ENCODE assay signal across 1 cellular context in genomic region chr16:82067042-82067809, GRCh38.
A peak's percentile ranks its signal among the peaks of the same experiment; 100 is the strongest.
TF ChIP-seq lines count a peak whose summit lies in the region.

No MANE protein-coding gene starts in this region.

TF ChIP-seq in HepG2, 621 proteins besides CTCF, POLR2A, EP300 and RAD21 (continued from another document):
- TF ChIP-seq REST (IDR thresholded peaks at IDR 0.05; ENCODE audit: borderline replicate concordance in 1 of 2, low read depth in 1 of 2, low read length in 2 of 2) = peak in 1 of 2 experiments; percentile 55; a peak in 1 of 4 replicates
- no peak for TF ChIP-seq KLF13 (CRISPR knock-in tag; IDR thresholded peaks at IDR 0.05)
- no peak for TF ChIP-seq ZNF678 (CRISPR knock-in tag; IDR thresholded peaks at IDR 0.05)
- TF ChIP-seq ZBTB25 (CRISPR knock-in tag; IDR thresholded peaks at IDR 0.05) = no peak
- 0 out of 2 replicates have a peak, but pooled peaks have one; percentile 19 for TF ChIP-seq SOX5 (CRISPR knock-in tag; IDR thresholded peaks at IDR 0.05; ENCODE audit: borderline replicate concordance)
- TF ChIP-seq LCORL (IDR thresholded peaks at IDR 0.05) = no peak
- peak; percentile 49; the same call in 1 of the 2 replicates for TF ChIP-seq LCORL (CRISPR knock-in tag; IDR thresholded peaks at IDR 0.05)
- no peak for TF ChIP-seq SP4 (CRISPR knock-in tag; IDR thresholded peaks at IDR 0.05)
- no peak for TF ChIP-seq CEBPB (IDR thresholded peaks at IDR 0.05; ENCODE audit: borderline replicate concordance, low read depth, low read length)
- peak; percentile 70; the same call in 1 of the 2 replicates for TF ChIP-seq ZNF430 (CRISPR knock-in tag; IDR thresholded peaks at IDR 0.05)
- 0 out of 2 replicates have a peak, but pooled peaks have one; percentile 49 for TF ChIP-seq ZNF503 (CRISPR knock-in tag; IDR thresholded peaks at IDR 0.05)
- TF ChIP-seq TBX2 (CRISPR knock-in tag; IDR thresholded peaks at IDR 0.05; ENCODE audit: borderline replicate concordance) = 0 out of 2 replicates have a peak, but pooled peaks have one; percentile 17
- TF ChIP-seq ZNF256 (CRISPR knock-in tag; conservative IDR thresholded peaks at IDR 0.05) = no peak
- no peak for TF ChIP-seq ZNF383 (CRISPR knock-in tag; IDR thresholded peaks at IDR 0.05; ENCODE audit: borderline replicate concordance)
- TF ChIP-seq RFXAP (CRISPR knock-in tag; IDR thresholded peaks at IDR 0.05; ENCODE audit: borderline replicate concordance) = 0 out of 2 replicates have a peak, but pooled peaks have one; percentile 51
- 0 out of 2 replicates have a peak, but pooled peaks have one; percentile 31 for TF ChIP-seq ZNF614 (CRISPR knock-in tag; IDR thresholded peaks at IDR 0.05; ENCODE audit: borderline replicate concordance)
- no peak for TF ChIP-seq TP53 (CRISPR knock-in tag; conservative IDR thresholded peaks at IDR 0.05)
- no peak for TF ChIP-seq MATR3 (CRISPR knock-in tag; IDR thresholded peaks at IDR 0.05)
- TF ChIP-seq ZNF580 (CRISPR knock-in tag; IDR thresholded peaks at IDR 0.05; ENCODE audit: borderline replicate concordance, low read depth) = no peak
- no peak for TF ChIP-seq THYN1 (CRISPR knock-in tag; IDR thresholded peaks at IDR 0.05; ENCODE audit: borderline replicate concordance, low read depth)
- no peak for TF ChIP-seq RFX5 (IDR thresholded peaks at IDR 0.05; ENCODE audit: low read depth, low read length)
- 0 out of 2 replicates have a peak, but pooled peaks have one; percentile 35 for TF ChIP-seq ZNF800 (CRISPR knock-in tag; IDR thresholded peaks at IDR 0.05)
- peak; percentile 56; the same call in 1 of the 2 replicates for TF ChIP-seq SAP130 (CRISPR knock-in tag; IDR thresholded peaks at IDR 0.05; ENCODE audit: low read depth)
- TF ChIP-seq ZNF317 (CRISPR knock-in tag; IDR thresholded peaks at IDR 0.05) = peak; percentile 27; the same call in 1 of the 2 replicates
- TF ChIP-seq SOX6 (IDR thresholded peaks at IDR 0.05) = no peak
- peak; percentile 80; the same call in 1 of the 2 replicates for TF ChIP-seq SOX6 (CRISPR knock-in tag; IDR thresholded peaks at IDR 0.05)
- TF ChIP-seq ZNF709 (CRISPR knock-in tag; IDR thresholded peaks at IDR 0.05) = no peak
- no peak for TF ChIP-seq SMYD3 (CRISPR knock-in tag; IDR thresholded peaks at IDR 0.05)
- TF ChIP-seq THAP8 (CRISPR knock-in tag; IDR thresholded peaks at IDR 0.05; ENCODE audit: borderline replicate concordance) = no peak
- TF ChIP-seq ZSCAN21 (CRISPR knock-in tag; IDR thresholded peaks at IDR 0.05; ENCODE audit: borderline replicate concordance) = no peak
- TF ChIP-seq RARA (CRISPR knock-in tag; IDR thresholded peaks at IDR 0.05) = peak; percentile 83
- TF ChIP-seq PITX1 (CRISPR knock-in tag; IDR thresholded peaks at IDR 0.05) = peak; percentile 84
- TF ChIP-seq CEBPG (CRISPR knock-in tag; IDR thresholded peaks at IDR 0.05) = 0 out of 2 replicates have a peak, but pooled peaks have one; percentile 17
- TF ChIP-seq FOSL2 (CRISPR knock-in tag; IDR thresholded peaks at IDR 0.05) = peak; percentile 11; the same call in 1 of the 2 replicates
- peak; percentile 74 for TF ChIP-seq ZMYM4 (CRISPR knock-in tag; IDR thresholded peaks at IDR 0.05)
- TF ChIP-seq EHMT2 (IDR thresholded peaks at IDR 0.05; ENCODE audit: borderline replicate concordance, low read depth, low read length) = no peak
- peak; percentile 58 for TF ChIP-seq MIXL1 (CRISPR knock-in tag; IDR thresholded peaks at IDR 0.05)
- TF ChIP-seq TFE3 (CRISPR knock-in tag; IDR thresholded peaks at IDR 0.05) = no peak
- TF ChIP-seq NR2C2 (CRISPR knock-in tag; IDR thresholded peaks at IDR 0.05; ENCODE audit: borderline replicate concordance) = peak; percentile 61; the same call in 1 of the 2 replicates
- peak; percentile 47; the same call in 1 of the 2 replicates for TF ChIP-seq ZNF609 (CRISPR knock-in tag; IDR thresholded peaks at IDR 0.05; ENCODE audit: borderline replicate concordance)
- peak; percentile 45; the same call in 1 of the 2 replicates for TF ChIP-seq TARDBP (CRISPR knock-in tag; IDR thresholded peaks at IDR 0.05)
- no peak for TF ChIP-seq SMAD1 (CRISPR knock-in tag; IDR thresholded peaks at IDR 0.05; ENCODE audit: borderline replicate concordance, low read depth)
- TF ChIP-seq ESRRA (CRISPR knock-in tag; IDR thresholded peaks at IDR 0.05; ENCODE audit: low read depth) = no peak
- TF ChIP-seq NR2F6 (IDR thresholded peaks at IDR 0.05) = peak; percentile 62
- TF ChIP-seq NR2F6 (CRISPR knock-in tag; IDR thresholded peaks at IDR 0.05) = 0 out of 2 replicates have a peak, but pooled peaks have one; percentile 45
- TF ChIP-seq MYNN (CRISPR knock-in tag; IDR thresholded peaks at IDR 0.05; ENCODE audit: low read depth) = no peak
- TF ChIP-seq KLF15 (CRISPR knock-in tag; IDR thresholded peaks at IDR 0.05; ENCODE audit: borderline replicate concordance) = no peak
